Comparison of ENCODE assay signal across 14 cellular contexts in the genomic region with DNA sequence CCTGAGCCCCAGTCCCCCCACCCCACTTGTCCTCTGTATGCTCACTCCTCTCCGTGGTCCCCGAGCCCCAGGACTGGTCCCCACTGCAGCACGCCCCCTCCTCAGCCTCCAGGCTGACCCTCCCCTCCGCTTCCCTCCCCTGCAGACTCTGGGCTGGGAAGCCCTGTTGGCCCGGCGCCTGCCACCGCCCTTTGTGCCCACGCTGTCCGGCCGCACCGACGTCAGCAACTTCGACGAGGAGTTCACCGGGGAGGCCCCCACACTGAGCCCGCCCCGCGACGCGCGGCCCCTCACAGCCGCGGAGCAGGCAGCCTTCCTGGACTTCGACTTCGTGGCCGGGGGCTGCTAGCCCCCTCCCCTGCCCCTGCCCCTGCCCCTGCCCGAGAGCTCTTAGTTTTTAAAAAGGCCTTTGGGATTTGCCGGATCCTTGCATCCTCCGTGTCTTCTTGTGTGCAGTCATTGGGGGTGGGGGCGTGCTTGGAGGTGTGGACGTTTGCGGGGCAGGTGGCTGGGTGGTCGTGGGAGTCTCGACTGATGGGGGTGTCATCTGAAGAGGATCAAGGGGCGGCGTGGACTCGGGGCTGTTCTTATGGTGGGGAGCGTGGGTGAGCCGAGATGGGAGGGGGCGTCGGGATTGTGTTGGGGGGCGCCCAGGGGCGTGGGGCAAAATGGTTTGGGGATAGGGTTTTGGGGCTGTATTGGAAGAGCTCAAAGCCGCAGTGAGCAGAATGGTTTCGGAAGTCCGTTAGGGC. TPM values are rescaled to one million over a fixed set of nuclear protein-coding genes. Genes with fewer than 3 reads are reported as not detected.
A peak's percentile ranks its signal among the peaks of the same experiment; 100 is the strongest.
DNase-seq lines count a peak whose midpoint lies in the region; ATAC-seq and TF ChIP-seq lines count a peak whose summit lies in the region.
"Had no signal": no experiment of that assay in that cellular context is flagged by ENCODE, and none has a peak within 500 bp of the region (broad histone marks: within the 10 kb centered on the region; RNA-seq: fewer than 3 reads in every experiment).

No MANE protein-coding gene starts in this region.

- H3K27ac ChIP-seq in left ventricle myocardium inferior (replicated peaks) (no peak overlapping the region), heart right ventricle (no peak overlapping the region), OCI-LY1 (ENCODE audit: low read depth, low read length, poor library complexity, severe bottlenecking) (no peak overlapping the region), suprapubic skin (no peak overlapping the region)
- H3K27ac ChIP-seq: ascending aorta, left lung, PC-9, psoas muscle had no signal

- intact Hi-C loops in left ventricle myocardium inferior (cut with micrococcal nuclease) (no loop called here), heart right ventricle (cut with DNase I) (loop anchor here in 5 of 10 donors (5.0 to 10.0 kb wide), 4 partner anchors 34 to 337 kb away; a partner anchor contains a TSS)

- H3K36me3 ChIP-seq in left ventricle myocardium inferior (peaks cover 47% of the 10 kb centered on the region), heart right ventricle (peaks cover 0 to 51% (median 42%) of the 10 kb centered on the region in 9 donors), OCI-LY1 (ENCODE audit: insufficient read depth, low read length) (peaks cover 27% of the 10 kb centered on the region), suprapubic skin (peaks cover 36% of the 10 kb centered on the region), HAP-1 (replicated peaks) (peaks cover 21% of the 10 kb centered on the region)

- ATAC-seq in heart right ventricle: no peak

- H3K79me2 ChIP-seq in OCI-LY1 (ENCODE audit: insufficient read depth, low read length): no peaks in the 10 kb centered on the region

- no peaks in the 10 kb centered on the region for H3F3A ChIP-seq in OCI-LY1 (ENCODE audit: insufficient read depth, low read length)

- H3K4me3 ChIP-seq in left ventricle myocardium inferior: peak overlapping the region; percentile 51
- peak overlapping the region in 3 of 10 donors; percentile 35 to 39 (median 35) for H3K4me3 ChIP-seq in heart right ventricle
- no peak overlapping the region for H3K4me3 ChIP-seq in OCI-LY1 (ENCODE audit: low read depth, low read length, poor library complexity, severe bottlenecking)
- H3K4me3 ChIP-seq in suprapubic skin: peak overlapping the region; percentile 30
- no peak overlapping the region for H3K4me3 ChIP-seq in HAP-1
- H3K4me3 ChIP-seq: left lung, PC-9 had no signal

- peak overlapping the region; percentile 42 for H3K4me2 ChIP-seq in OCI-LY1 (ENCODE audit: low read length)
- H3K4me2 ChIP-seq: PC-9 had no signal

- TF ChIP-seq CTCF in left ventricle myocardium inferior (IDR thresholded peaks at IDR 0.05; ENCODE audit: borderline replicate concordance) (no peak), heart right ventricle (IDR thresholded peaks at IDR 0.05) (no peak), OCI-LY1 (IDR thresholded peaks at IDR 0.05; ENCODE audit: low read length) (no peak), suprapubic skin (IDR thresholded peaks at IDR 0.05) (no peak)

- no peak for TF ChIP-seq POLR2A in suprapubic skin (IDR thresholded peaks at IDR 0.05)

- H2AFZ ChIP-seq in OCI-LY1 (ENCODE audit: low read length): no peak overlapping the region
- H2AFZ ChIP-seq: PC-9 had no signal

- DNase-seq in left ventricle myocardium inferior (no peak), heart right ventricle (no peak), epidermal melanocyte (ENCODE audit: insufficient read length, low spot score) (peak; percentile 7), suprapubic skin (ENCODE audit: low spot score in 2 of 2) (no peak), NCI-H1417 treated with DMSO at 0.1 percent for 48 hours (lab: John Stamatoyannopoulos, UW) (no peak), NCI-H1417 (lab: John Stamatoyannopoulos, UW) (no peak), HAP-1 (ENCODE audit: low spot score in 2 of 2) (no peak)
- DNase-seq: NCI-H187 treated with DMSO at 0.1 percent for 48 hours had no signal

- H3K4me1 ChIP-seq in left ventricle myocardium inferior: peaks cover 39% of the 10 kb centered on the region
- H3K4me1 ChIP-seq in heart right ventricle: peaks cover 11 to 39% (median 29%) of the 10 kb centered on the region in 9 donors
- peaks cover 9% of the 10 kb centered on the region for H3K4me1 ChIP-seq in OCI-LY1 (ENCODE audit: insufficient read depth, low read length, severe bottlenecking)
- peaks cover 47% of the 10 kb centered on the region for H3K4me1 ChIP-seq in suprapubic skin
- peaks cover 7% of the 10 kb centered on the region for H3K4me1 ChIP-seq in HAP-1

- H3K9me2 ChIP-seq in OCI-LY1 (ENCODE audit: low read depth, low read length): no peaks in the 10 kb centered on the region

- H3K9me3 ChIP-seq in left ventricle myocardium inferior (replicated peaks) (no peaks in the 10 kb centered on the region), heart right ventricle (no peaks in the 10 kb centered on the region), OCI-LY1 (ENCODE audit: low read length) (no peaks in the 10 kb centered on the region), suprapubic skin (no peaks in the 10 kb centered on the region), HAP-1 (no peaks in the 10 kb centered on the region)
- H3K9me3 ChIP-seq: ascending aorta, left lung, psoas muscle had no signal

- H3K27me3 ChIP-seq in left ventricle myocardium inferior (ENCODE audit: low read depth) (peaks cover 37% of the 10 kb centered on the region), heart right ventricle (peaks cover 4 to 39% (median 31%) of the 10 kb centered on the region in 7 donors), OCI-LY1 (ENCODE audit: insufficient read depth, low read length) (peaks cover 6% of the 10 kb centered on the region; the same call in 1 of the 2 replicates), suprapubic skin (peaks cover 28% of the 10 kb centered on the region), HAP-1 (ENCODE audit: low read depth) (no peaks in the 10 kb centered on the region)

- in situ Hi-C loops in HAP-1 (cut with MboI; ENCODE audit: low sequenced_read_pairs): no loop called here

- no peak overlapping the region for H3K9ac ChIP-seq in OCI-LY1 (ENCODE audit: low read length)

- H4K20me1 ChIP-seq in OCI-LY1 (ENCODE audit: insufficient read depth, low read length): no peaks in the 10 kb centered on the region

- no peak for TF ChIP-seq EP300 in suprapubic skin (IDR thresholded peaks at IDR 0.05)

- 72 to 78% methylated on average over 38 to 46 of the region's 46 CpGs for WGBS in heart right ventricle, 2 donors
- WGBS in suprapubic skin: 58% methylated on average over 43 of the region's 46 CpGs

RNA-seq across cellular contexts. Expression of a gene that starts 3.5 kb away (rescaled TPM):
- not detected for total RNA-seq in left ventricle myocardium inferior
- total RNA-seq in heart right ventricle: under 1 TPM in 1 of 10 donors, not detected in 9; 0.17 TPM
- polyA plus RNA-seq in heart right ventricle: under 1 TPM in 1 of 2 donors, not detected in 1; 0.16 TPM
- total RNA-seq in suprapubic skin: under 1 TPM in 1 of 4 donors, not detected in 3; 0.47 TPM
- total RNA-seq: temporal lobe had no signal

RNA-seq across cellular contexts. Expression of a gene that starts 24.3 kb away (rescaled TPM):
- total RNA-seq in left ventricle myocardium inferior: 45.5 TPM
- total RNA-seq in heart right ventricle: 10 to 100 TPM; 41.6 to 51.5 (median 45.8) TPM
- 10 to 100 TPM; 57.3 to 84.1 TPM for polyA plus RNA-seq in heart right ventricle
- 100 to 1,000 TPM in 3 of 4 donors, 10 to 100 TPM in 1; 85.8 to 111 (median 105) TPM for total RNA-seq in suprapubic skin

RNA-seq across cellular contexts. Expression of a gene that starts 38.5 kb away (rescaled TPM):
- total RNA-seq in left ventricle myocardium inferior: 129 TPM
- total RNA-seq in heart right ventricle: 100 to 1,000 TPM in 9 of 10 donors, 10 to 100 TPM in 1; 85.2 to 176 (median 126) TPM
- polyA plus RNA-seq in heart right ventricle: 100 to 1,000 TPM; 108 to 146 TPM
- 10 to 100 TPM in 3 of 4 donors, 1 to 10 TPM in 1; 8.6 to 21.2 (median 14.9) TPM for total RNA-seq in suprapubic skin

RNA-seq across cellular contexts. Expression of a gene that starts 46.6 kb away (rescaled TPM):
- total RNA-seq in left ventricle myocardium inferior (48.7 TPM), heart right ventricle (10 to 100 TPM; 40.3 to 99.0 (median 46.4) TPM), suprapubic skin (100 to 1,000 TPM in 3 of 4 donors, 10 to 100 TPM in 1; 54.5 to 197 (median 145) TPM)
- 10 to 100 TPM; 23.6 to 44.2 TPM for polyA plus RNA-seq in heart right ventricle

RNA-seq across cellular contexts. Expression of a gene that starts 52.5 kb away (rescaled TPM):
- total RNA-seq in left ventricle myocardium inferior (33.4 TPM), heart right ventricle (10 to 100 TPM; 15.4 to 39.6 (median 21.7) TPM), suprapubic skin (100 to 1,000 TPM in 3 of 4 donors, 10 to 100 TPM in 1; 80.9 to 149 (median 111) TPM)
- polyA plus RNA-seq in heart right ventricle: 100 to 1,000 TPM in 1 of 2 donors, 10 to 100 TPM in 1; 78.3 to 110 TPM

Comparison
In these comparisons a context has a peak if more than half of its experiments do, and no peak if none do; other contexts are left out.
1. H3K4me3 ChIP-seq: peak in left ventricle myocardium inferior (single experiment) and suprapubic skin (single experiment); none in OCI-LY1 (single experiment) and HAP-1 (single experiment).